ENCODE assay signal across 14 cellular contexts in genomic region chr16:84040823-84041391, GRCh38. TPM values are rescaled to one million over a fixed set of nuclear protein-coding genes. Genes with fewer than 3 reads are reported as not detected.
DNase-seq lines count a peak whose midpoint lies in the region; ATAC-seq, FAIRE-seq and TF ChIP-seq lines count a peak whose summit lies in the region.
"Had no signal": no experiment of that assay in that cellular context is flagged by ENCODE, and none has a peak within 500 bp of the region (broad histone marks: within the 10 kb centered on the region; RNA-seq: fewer than 3 reads in every experiment).

No MANE protein-coding gene starts in this region.

- H3K79me2 ChIP-seq in fibroblast of lung (ENCODE audit: control insufficient read depth, insufficient read depth, low read length) = no peaks in the 10 kb centered on the region

- no peak overlapping the region for H2AFZ ChIP-seq in fibroblast of lung (ENCODE audit: low read length)

- H3K4me2 ChIP-seq in fibroblast of lung (ENCODE audit: extremely low read depth, insufficient read depth, low read length) (no peak overlapping the region), skeletal muscle satellite cell (ENCODE audit: low read length) (peak overlapping the region; percentile 59)

- H3K27ac ChIP-seq in fibroblast of lung (ENCODE audit: insufficient read depth, low read length) = no peak overlapping the region
- H3K27ac ChIP-seq: testis had no signal

- H3K36me3 ChIP-seq in fibroblast of lung (ENCODE audit: control insufficient read depth, insufficient read depth, low read length) = no peaks in the 10 kb centered on the region
- H3K36me3 ChIP-seq in skeletal muscle satellite cell (ENCODE audit: insufficient read depth, low read length) = no peaks in the 10 kb centered on the region

- H4K20me1 ChIP-seq in fibroblast of lung (ENCODE audit: control insufficient read depth, extremely low read depth, insufficient read depth, low read length) = no peaks in the 10 kb centered on the region

- no peak for FAIRE-seq in urothelium cell line (lab: Jason Lieb, UNC)

- H3K9ac ChIP-seq in fibroblast of lung (ENCODE audit: insufficient read depth, low read length) (no peak overlapping the region), skeletal muscle satellite cell (ENCODE audit: low read depth, low read length) (no peak overlapping the region)

- H3K9me3 ChIP-seq in fibroblast of lung (ENCODE audit: control insufficient read depth, insufficient read depth, low read depth, low read length) (no peaks in the 10 kb centered on the region), skeletal muscle satellite cell (replicated peaks; ENCODE audit: low read length) (peaks cover 7% of the 10 kb centered on the region)
- H3K9me3 ChIP-seq: testis had no signal

- H3K27me3 ChIP-seq in fibroblast of lung (ENCODE audit: control insufficient read depth, insufficient read depth, low read length) = peaks cover 26% of the 10 kb centered on the region
- peaks cover 37% of the 10 kb centered on the region for H3K27me3 ChIP-seq in skeletal muscle satellite cell (ENCODE audit: control insufficient read depth, insufficient read depth, low read length)
- H3K27me3 ChIP-seq: testis had no signal

- no peaks in the 10 kb centered on the region for H3K4me1 ChIP-seq in fibroblast of lung (ENCODE audit: control insufficient read depth, extremely low read depth, insufficient read depth, low read length)
- H3K4me1 ChIP-seq in skeletal muscle satellite cell (ENCODE audit: control insufficient read depth, insufficient read depth, low read length) = peaks cover 7% of the 10 kb centered on the region
- H3K4me1 ChIP-seq: testis had no signal

- H3K4me3 ChIP-seq in fibroblast of lung (replicated peaks in 1 of 4; ENCODE audit: control extremely low read depth in 1 of 4, insufficient read depth in 1 of 4, low read depth in 3 of 4, low read length in 4 of 4) (no peak overlapping the region), skeletal muscle satellite cell (ENCODE audit: low read length) (no peak overlapping the region)
- H3K4me3 ChIP-seq: testis had no signal

- ATAC-seq in HG03432 (IDR thresholded peaks at IDR 0.05; ENCODE audit: unreplicated experiment) (no peak), HG03521 (IDR thresholded peaks at IDR 0.05; ENCODE audit: unreplicated experiment) (no peak)

- peak; percentile 19 for DNase-seq in NCI-H2196 (lab: John Stamatoyannopoulos, UW; ENCODE audit: unreplicated experiment)
- DNase-seq in NCI-H2196 treated with DMSO at 0.1 percent for 48 hours (lab: John Stamatoyannopoulos, UW; ENCODE audit: unreplicated experiment) = no peak
- peak; percentile 27 for DNase-seq in NCI-H2107 (lab: John Stamatoyannopoulos, UW)
- peak; percentile 49 to 58 for DNase-seq in fibroblast of lung (ENCODE audit: low read depth in 2 of 2)
- no peak for DNase-seq in urothelium cell line (ENCODE audit: low spot score)
- DNase-seq: ACHN; activated CD8-positive, alpha-beta memory T cell treated with anti-CD3 and anti-CD28 coated beads, Interleukin-2, amount 50 U/mL, for 48 hours; mesendoderm; NCI-H1436; testis had no signal

- no peak for TF ChIP-seq CTCF in fibroblast of lung (conservative IDR thresholded peaks at IDR 0.05 in 1 of 2, IDR thresholded peaks at IDR 0.05 in 1 of 2; ENCODE audit: low read depth in 1 of 2, low read length in 2 of 2)

RNA-seq across cellular contexts. Expression of gene SLC38A8, which starts 1.7 kb away (rescaled TPM):
- total RNA-seq in fibroblast of lung = not detected in 2 replicates
- not detected in 2 replicates for polyA plus RNA-seq in fibroblast of lung
- not detected in 2 replicates for polyA plus RNA-seq in fibroblast of lung (2012)
- not detected in 2 replicates for polyA minus RNA-seq in fibroblast of lung (ENCODE audit: low replicate concordance)
- total RNA-seq in skeletal muscle satellite cell (2012; rRNA removed) = not detected in 2 replicates
- total RNA-seq: HT1080 had no signal

Comparison
In these comparisons a context has a peak if more than half of its experiments do, and no peak if none do; other contexts are left out.
1. DNase-seq: peak in NCI-H2196 (single experiment), NCI-H2107 (single experiment) and fibroblast of lung (2 of 2); none in NCI-H2196 treated with DMSO at 0.1 percent for 48 hours (single experiment) and urothelium cell line (single experiment).